In the genomic region with DNA sequence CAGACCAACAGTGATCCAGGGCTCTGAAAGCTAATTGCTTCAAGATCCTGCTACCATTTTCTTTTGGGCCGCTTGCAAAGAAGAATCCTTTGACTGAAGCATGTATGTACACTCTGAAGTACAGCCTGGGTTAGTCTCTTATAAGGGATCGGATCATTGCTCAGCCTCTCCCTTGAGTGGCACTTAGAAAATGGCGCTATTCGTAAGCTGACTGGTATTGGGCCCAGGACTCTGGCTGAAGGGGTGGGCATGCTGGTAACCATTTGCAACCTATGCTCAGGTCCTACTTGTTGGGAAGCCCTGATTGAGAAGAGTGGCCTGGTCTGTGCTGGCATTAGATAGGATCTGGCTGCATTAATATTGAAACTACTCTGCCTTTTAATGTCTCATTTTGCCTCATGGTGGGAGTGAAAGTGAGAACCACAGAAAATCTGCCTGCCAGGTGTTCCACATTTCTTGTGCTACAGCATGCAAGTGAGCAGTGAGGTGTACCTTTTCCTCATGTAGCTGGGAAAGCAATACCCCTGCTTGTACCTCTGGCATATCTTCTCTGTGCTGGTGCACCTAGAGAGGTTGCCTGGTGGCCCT, we compare ENCODE assay signal across 9 cellular contexts. TPM values are rescaled to one million over a fixed set of nuclear protein-coding genes. Genes with fewer than 3 reads are reported as not detected.
DNase-seq lines count a peak whose midpoint lies in the region; ATAC-seq and TF ChIP-seq lines count a peak whose summit lies in the region.
"Had no signal": no experiment of that assay in that cellular context is flagged by ENCODE, and none has a peak within 500 bp of the region (broad histone marks: within the 10 kb centered on the region; RNA-seq: fewer than 3 reads in every experiment).

No MANE protein-coding gene starts in this region.

- DNase-seq in activated T-cell treated with anti-CD3 and anti-CD28 coated beads, Interleukin-2, amount 50 U/mL, for 72 hours = peak; percentile 42 to 48
- no peak for DNase-seq in breast epithelium (ENCODE audit: low spot score in 2 of 2)
- no peak for DNase-seq in H4 (ENCODE audit: low spot score)
- no peak for DNase-seq in NCI-H1436 (lab: John Stamatoyannopoulos, UW)
- DNase-seq: right cardiac atrium had no signal

- peak; percentile 73 for ATAC-seq in GM18511 (IDR thresholded peaks at IDR 0.05; ENCODE audit: unreplicated experiment)
- peak; percentile 61 for ATAC-seq in GM19467 (IDR thresholded peaks at IDR 0.05; ENCODE audit: unreplicated experiment)
- ATAC-seq in HG03108 (IDR thresholded peaks at IDR 0.05; ENCODE audit: unreplicated experiment) = peak; percentile 62
- ATAC-seq in activated T-cell treated with anti-CD3 and anti-CD28 coated beads, Interleukin-2, amount 50 U/mL, for 72 hours (replicated peaks in 1 of 2) = peak; percentile 39 to 54
- ATAC-seq: right cardiac atrium had no signal

- TF ChIP-seq CTCF in breast epithelium (IDR thresholded peaks at IDR 0.05) = no peak

- no peaks in the 10 kb centered on the region for H3K36me3 ChIP-seq in breast epithelium

- no peaks in the 10 kb centered on the region for H3K4me1 ChIP-seq in breast epithelium

- H3K27ac Mint-ChIP-seq in activated T-cell treated with anti-CD3 and anti-CD28 coated beads, Interleukin-2, amount 50 U/mL, for 72 hours = peak overlapping the region; percentile 27

- peaks cover 2 to 3% of the 10 kb centered on the region in 2 donors for H3K36me3 Mint-ChIP-seq in activated T-cell treated with anti-CD3 and anti-CD28 coated beads, Interleukin-2, amount 50 U/mL, for 72 hours (ENCODE audit: insufficient read depth in 2 of 2)

- no peaks in the 10 kb centered on the region for H3K9me3 ChIP-seq in breast epithelium

- no peak overlapping the region for H3K27ac ChIP-seq in breast epithelium
- H3K27ac ChIP-seq: coronary artery had no signal

- no peak overlapping the region for H3K4me3 ChIP-seq in breast epithelium
- H3K4me3 ChIP-seq: coronary artery had no signal

- H3K27me3 Mint-ChIP-seq in activated T-cell treated with anti-CD3 and anti-CD28 coated beads, Interleukin-2, amount 50 U/mL, for 72 hours (ENCODE audit: low read depth) = no peaks in the 10 kb centered on the region

- no peaks in the 10 kb centered on the region for H3K9me3 Mint-ChIP-seq in activated T-cell treated with anti-CD3 and anti-CD28 coated beads, Interleukin-2, amount 50 U/mL, for 72 hours

- intact Hi-C loops in breast epithelium (cut with DNase I; ENCODE audit: low total_unique reads) = no loop called here

- TF ChIP-seq POLR2A in breast epithelium (IDR thresholded peaks at IDR 0.05) = no peak

- H3K4me1 Mint-ChIP-seq in activated T-cell treated with anti-CD3 and anti-CD28 coated beads, Interleukin-2, amount 50 U/mL, for 72 hours (ENCODE audit: low read depth) = peaks cover 88% of the 10 kb centered on the region

- peak overlapping the region in 1 of 2 donors; percentile 8 for H3K4me3 Mint-ChIP-seq in activated T-cell treated with anti-CD3 and anti-CD28 coated beads, Interleukin-2, amount 50 U/mL, for 72 hours

- no peaks in the 10 kb centered on the region for H3K27me3 ChIP-seq in breast epithelium

RNA-seq across cellular contexts. Expression of a gene that starts 0.7 kb away (rescaled TPM):
- total RNA-seq in activated T-cell treated with anti-CD3 and anti-CD28 coated beads, Interleukin-2, amount 50 U/mL, for 72 hours = 10 to 100 TPM; 10.9 to 16.2 TPM
- 10 to 100 TPM; 30.5 to 42.6 (median 34.4) TPM for total RNA-seq in breast epithelium
- 13.1 and 24.5 TPM in 2 replicates for total RNA-seq in H4 (2014; rRNA removed; shearing (Covaris generic))

Comparison
In these comparisons a context has a peak if more than half of its experiments do, and no peak if none do; other contexts are left out.
1. DNase-seq: peak in activated T-cell treated with anti-CD3 and anti-CD28 coated beads, Interleukin-2, amount 50 U/mL, for 72 hours (2 of 2); none in breast epithelium (0 of 2), H4 (single experiment) and NCI-H1436 (single experiment).
2. Peak in every context shown above with its lines, with median percentiles within 50 percentile points of each other: ATAC-seq.